Comparison of ENCODE assay signal across 21 cellular contexts in genomic region chr1:212055333-212055732, GRCh38.
"Had no signal": no experiment of that assay in that cellular context is flagged by ENCODE, and none has a peak within 500 bp of the region (broad histone marks: within the 10 kb centered on the region; RNA-seq: fewer than 3 reads in every experiment).

No MANE protein-coding gene starts in this region.

- H3K4me2 ChIP-seq: KMS-11 had no signal

- DNase-seq: Kasumi-1, MM.1S, NCI-H1092 treated with DMSO at 0.1 percent for 48 hours, NCI-H1436, NCI-H187, NCI-H2029, NCI-H2081 treated with DMSO at 0.1 percent for 48 hours, NCI-H2171, NCI-H226, NCI-H446, NCI-H510A, NCI-H524 treated with DMSO at 0.1 percent for 48 hours, NCI-H69, NCI-H774, Right ventricle myocardium superior, RPMI8226, SIG-M5 had no signal

- H3K4me1 ChIP-seq: SJSA1 had no signal

- H3K27me3 ChIP-seq: SJSA1 had no signal

- H3K27ac ChIP-seq: KMS-11, SJSA1, SK-N-MC had no signal

- H3K9me3 ChIP-seq: SJSA1 had no signal

- FAIRE-seq: RCC 7860 had no signal

- H3K4me3 ChIP-seq: SJSA1, SK-N-MC had no signal

- H3K9ac ChIP-seq: KMS-11 had no signal
